8 cellular contexts compared by ENCODE assay signal in the genomic region with DNA sequence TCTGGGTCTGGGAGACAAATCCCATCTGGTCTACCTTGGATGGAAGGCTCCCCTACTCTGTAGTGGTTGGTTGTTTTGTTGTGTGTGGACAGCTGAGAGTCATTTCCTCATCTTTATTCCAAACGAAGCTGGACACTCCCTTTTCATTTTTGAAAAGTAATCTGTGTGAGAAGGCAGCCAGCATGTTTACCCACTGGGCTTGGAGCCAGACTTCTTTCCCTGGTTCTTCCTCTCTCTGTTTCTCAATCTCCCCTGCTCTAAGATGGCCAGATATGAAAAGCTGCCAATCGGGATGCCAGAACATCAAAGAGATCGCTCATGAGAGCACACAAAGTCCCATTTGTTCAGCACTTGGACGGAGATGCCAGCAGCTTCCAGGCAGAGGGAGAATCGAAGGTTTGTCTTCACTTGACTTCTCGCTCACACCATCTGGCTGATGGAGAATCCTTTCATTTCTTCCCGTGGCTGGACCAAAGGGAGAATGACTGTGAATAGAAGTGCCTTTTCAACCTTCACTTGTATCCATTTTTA.
DNase-seq lines count a peak whose midpoint lies in the region; ATAC-seq and TF ChIP-seq lines count a peak whose summit lies in the region.

No MANE protein-coding gene starts in this region.

- H3K9me3 ChIP-seq in HEK293 (ENCODE audit: control insufficient read depth, insufficient read depth, low read depth, low read length): no peaks in the 10 kb centered on the region
- no peaks in the 10 kb centered on the region for H3K9me3 ChIP-seq in SJCRH30 (replicated peaks)
- no peaks in the 10 kb centered on the region for H3K9me3 ChIP-seq in prostate gland

- peaks cover 9% of the 10 kb centered on the region for H3K27me3 Mint-ChIP-seq in activated CD8-positive, alpha-beta T cell treated with anti-CD3 and anti-CD28 coated beads, Interleukin-2, amount 10 ng/mL, durations not matched to agents 7 days and 5 days (ENCODE audit: low read depth)
- peaks cover 10% of the 10 kb centered on the region for H3K27me3 Mint-ChIP-seq in activated naive CD4-positive, alpha-beta T cell treated with anti-CD3 and anti-CD28 coated beads, Interleukin-2, amount 10 ng/mL, durations not matched to agents 7 days and 5 days

- H3K27me3 ChIP-seq in SJCRH30 (no peaks in the 10 kb centered on the region), prostate gland (replicated peaks; ENCODE audit: insufficient read depth) (no peaks in the 10 kb centered on the region)

- H3K4me1 ChIP-seq in HEK293 (ENCODE audit: control insufficient read depth, insufficient read depth, low read length): no peaks in the 10 kb centered on the region
- peaks cover 7% of the 10 kb centered on the region for H3K4me1 ChIP-seq in SJCRH30
- H3K4me1 ChIP-seq in prostate gland (replicated peaks): peaks cover 6% of the 10 kb centered on the region

- POLR2A ChIA-PET in HEK293 (lab: Yijun Ruan, JAX): no interaction called here
- POLR2A ChIA-PET in activated CD8-positive, alpha-beta T cell treated with anti-CD3 and anti-CD28 coated beads, Interleukin-2, amount 10 ng/mL, durations not matched to agents 7 days and 5 days (lab: Charles Lee): no interaction called here

- no peak for TF ChIP-seq POLR2A in prostate gland (IDR thresholded peaks at IDR 0.05)

- peak; percentile 78 to 92 for DNase-seq in SJCRH30
- DNase-seq in fibroblast of the conjunctiva (ENCODE audit: low read depth): peak; percentile 92
- peak; percentile 98 for DNase-seq in prostate gland (ENCODE audit: low spot score)
- DNase-seq in activated CD8-positive, alpha-beta T cell treated with anti-CD3 and anti-CD28 coated beads, Interleukin-2, amount 10 ng/mL, durations not matched to agents 7 days and 5 days: no peak
- DNase-seq in activated naive CD4-positive, alpha-beta T cell treated with anti-CD3 and anti-CD28 coated beads, Interleukin-2, amount 10 ng/mL, durations not matched to agents 7 days and 5 days: no peak

- no peak overlapping the region for H3K4me3 Mint-ChIP-seq in activated CD8-positive, alpha-beta T cell treated with anti-CD3 and anti-CD28 coated beads, Interleukin-2, amount 10 ng/mL, durations not matched to agents 7 days and 5 days
- no peak overlapping the region for H3K4me3 Mint-ChIP-seq in activated naive CD4-positive, alpha-beta T cell treated with anti-CD3 and anti-CD28 coated beads, Interleukin-2, amount 10 ng/mL, durations not matched to agents 7 days and 5 days

- peaks cover 2% of the 10 kb centered on the region for H3K36me3 Mint-ChIP-seq in activated CD8-positive, alpha-beta T cell treated with anti-CD3 and anti-CD28 coated beads, Interleukin-2, amount 10 ng/mL, durations not matched to agents 7 days and 5 days (ENCODE audit: low read depth)
- H3K36me3 Mint-ChIP-seq in activated naive CD4-positive, alpha-beta T cell treated with anti-CD3 and anti-CD28 coated beads, Interleukin-2, amount 10 ng/mL, durations not matched to agents 7 days and 5 days: no peaks in the 10 kb centered on the region

- H3K4me1 Mint-ChIP-seq in activated CD8-positive, alpha-beta T cell treated with anti-CD3 and anti-CD28 coated beads, Interleukin-2, amount 10 ng/mL, durations not matched to agents 7 days and 5 days (ENCODE audit: low read depth): peaks cover 6% of the 10 kb centered on the region
- H3K4me1 Mint-ChIP-seq in activated naive CD4-positive, alpha-beta T cell treated with anti-CD3 and anti-CD28 coated beads, Interleukin-2, amount 10 ng/mL, durations not matched to agents 7 days and 5 days: no peaks in the 10 kb centered on the region

- WGBS in prostate gland: 0% methylated on average over 7 of the region's 7 CpGs

- H3K9me3 Mint-ChIP-seq in activated CD8-positive, alpha-beta T cell treated with anti-CD3 and anti-CD28 coated beads, Interleukin-2, amount 10 ng/mL, durations not matched to agents 7 days and 5 days (ENCODE audit: insufficient read depth): no peaks in the 10 kb centered on the region
- H3K9me3 Mint-ChIP-seq in activated naive CD4-positive, alpha-beta T cell treated with anti-CD3 and anti-CD28 coated beads, Interleukin-2, amount 10 ng/mL, durations not matched to agents 7 days and 5 days: no peaks in the 10 kb centered on the region

- ATAC-seq in activated CD8-positive, alpha-beta T cell treated with anti-CD3 and anti-CD28 coated beads, Interleukin-2, amount 10 ng/mL, durations not matched to agents 7 days and 5 days: no peak
- no peak for ATAC-seq in GM18517 (IDR thresholded peaks at IDR 0.05; ENCODE audit: unreplicated experiment)
- no peak for ATAC-seq in HG03159 (IDR thresholded peaks at IDR 0.05; ENCODE audit: unreplicated experiment)

- CTCF ChIA-PET in HEK293 (lab: Yijun Ruan, JAX): no interaction called here
- CTCF ChIA-PET in activated CD8-positive, alpha-beta T cell treated with anti-CD3 and anti-CD28 coated beads, Interleukin-2, amount 10 ng/mL, durations not matched to agents 7 days and 5 days (lab: Charles Lee): interaction anchor here (0.6 to 2.1 kb wide), 2 partner anchors 59 to 63 kb away, joined by 3 to 4 read pairs; no protein-coding TSS in a partner anchor
- CTCF ChIA-PET in activated naive CD4-positive, alpha-beta T cell treated with anti-CD3 and anti-CD28 coated beads, Interleukin-2, amount 10 ng/mL, durations not matched to agents 7 days and 5 days (lab: Charles Lee): no interaction called here

- H3K27ac ChIP-seq in HEK293 (ENCODE audit: extremely low read depth, low read depth, low read length) (no peak overlapping the region), SJCRH30 (peak overlapping the region; percentile 18; the same call in 1 of the 2 replicates), prostate gland (peak overlapping the region; percentile 47 to 55)

- H3K4me3 ChIP-seq in HEK293 (ENCODE audit: low read depth, low read length) (no peak overlapping the region), SJCRH30 (peak overlapping the region; percentile 38), prostate gland (no peak overlapping the region)

- intact Hi-C loops in prostate gland (cut with DNase I): loop anchor here (10.0 kb wide), 3 partner anchors 545 to 685 kb away; no protein-coding TSS in a partner anchor

- H3K36me3 ChIP-seq in HEK293 (ENCODE audit: control insufficient read depth in 2 of 2, insufficient read depth in 1 of 2, low read length in 2 of 2) (no peaks in the 10 kb centered on the region), SJCRH30 (no peaks in the 10 kb centered on the region), prostate gland (no peaks in the 10 kb centered on the region)

- TF ChIP-seq CTCF in HEK293 (tag by site-specific recombination; IDR thresholded peaks at IDR 0.05): no peak
- TF ChIP-seq CTCF in prostate gland (IDR thresholded peaks at IDR 0.05): peak in 1 of 4 experiments; percentile 5

- H3K27ac Mint-ChIP-seq in activated CD8-positive, alpha-beta T cell treated with anti-CD3 and anti-CD28 coated beads, Interleukin-2, amount 10 ng/mL, durations not matched to agents 7 days and 5 days: no peak overlapping the region
- H3K27ac Mint-ChIP-seq in activated naive CD4-positive, alpha-beta T cell treated with anti-CD3 and anti-CD28 coated beads, Interleukin-2, amount 10 ng/mL, durations not matched to agents 7 days and 5 days: no peak overlapping the region

TF ChIP-seq in HEK293, 187 proteins besides CTCF, POLR2A, EP300 and RAD21 (continues in another document):
- TF ChIP-seq ZNF140 (tag by site-specific recombination; IDR thresholded peaks at IDR 0.05) (no peak), WT1 (tag by site-specific recombination; IDR thresholded peaks at IDR 0.05) (peak; percentile 68), ZSCAN16 (tag by site-specific recombination; IDR thresholded peaks at IDR 0.05) (no peak), ZNF19 (tag by site-specific recombination; IDR thresholded peaks at IDR 0.05; ENCODE audit: low read depth) (no peak), ZNF529 (tag by site-specific recombination; IDR thresholded peaks at IDR 0.05; ENCODE audit: insufficient replicate concordance) (no peak), SP3 (tag by site-specific recombination; IDR thresholded peaks at IDR 0.05) (no peak), GLI4 (tag by site-specific recombination; IDR thresholded peaks at IDR 0.05) (no peak), KLF10 (tag by site-specific recombination; IDR thresholded peaks at IDR 0.05) (no peak)
- TF ChIP-seq, protein P1, sequence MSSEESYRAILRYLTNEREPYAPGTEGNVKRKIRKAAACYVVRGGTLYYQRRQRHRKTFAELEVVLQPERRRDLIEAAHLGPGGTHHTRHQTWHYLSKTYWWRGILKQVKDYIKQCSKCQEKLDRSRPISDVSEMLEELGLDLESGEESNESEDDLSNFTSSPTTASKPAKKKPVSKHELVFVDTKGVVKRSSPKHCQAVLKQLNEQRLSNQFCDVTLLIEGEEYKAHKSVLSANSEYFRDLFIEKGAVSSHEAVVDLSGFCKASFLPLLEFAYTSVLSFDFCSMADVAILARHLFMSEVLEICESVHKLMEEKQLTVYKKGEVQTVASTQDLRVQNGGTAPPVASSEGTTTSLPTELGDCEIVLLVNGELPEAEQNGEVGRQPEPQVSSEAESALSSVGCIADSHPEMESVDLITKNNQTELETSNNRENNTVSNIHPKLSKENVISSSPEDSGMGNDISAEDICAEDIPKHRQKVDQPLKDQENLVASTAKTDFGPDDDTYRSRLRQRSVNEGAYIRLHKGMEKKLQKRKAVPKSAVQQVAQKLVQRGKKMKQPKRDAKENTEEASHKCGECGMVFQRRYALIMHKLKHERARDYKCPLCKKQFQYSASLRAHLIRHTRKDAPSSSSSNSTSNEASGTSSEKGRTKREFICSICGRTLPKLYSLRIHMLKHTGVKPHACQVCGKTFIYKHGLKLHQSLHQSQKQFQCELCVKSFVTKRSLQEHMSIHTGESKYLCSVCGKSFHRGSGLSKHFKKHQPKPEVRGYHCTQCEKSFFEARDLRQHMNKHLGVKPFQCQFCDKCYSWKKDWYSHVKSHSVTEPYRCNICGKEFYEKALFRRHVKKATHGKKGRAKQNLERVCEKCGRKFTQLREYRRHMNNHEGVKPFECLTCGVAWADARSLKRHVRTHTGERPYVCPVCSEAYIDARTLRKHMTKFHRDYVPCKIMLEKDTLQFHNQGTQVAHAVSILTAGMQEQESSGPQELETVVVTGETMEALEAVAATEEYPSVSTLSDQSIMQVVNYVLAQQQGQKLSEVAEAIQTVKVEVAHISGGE (tag by site-specific recombination; conservative IDR thresholded peaks at IDR 0.05; ENCODE audit: low read depth): no peak

Comparison
In these comparisons a context has a peak if more than half of its experiments do, and no peak if none do; other contexts are left out.
1. DNase-seq: peak in SJCRH30 (2 of 2), fibroblast of the conjunctiva (single experiment) and prostate gland (single experiment); none in activated CD8-positive, alpha-beta T cell treated with anti-CD3 and anti-CD28 coated beads, Interleukin-2, amount 10 ng/mL, durations not matched to agents 7 days and 5 days (single experiment) and activated naive CD4-positive, alpha-beta T cell treated with anti-CD3 and anti-CD28 coated beads, Interleukin-2, amount 10 ng/mL, durations not matched to agents 7 days and 5 days (single experiment).